In genomic region chr7:110148054-110148453, GRCh38 we compare ENCODE assay signal across 26 cellular contexts.
DNase-seq lines count a peak whose midpoint lies in the region; ATAC-seq, FAIRE-seq and TF ChIP-seq lines count a peak whose summit lies in the region.
"Had no signal": no experiment of that assay in that cellular context is flagged by ENCODE, and none has a peak within 500 bp of the region (broad histone marks: within the 10 kb centered on the region; RNA-seq: fewer than 3 reads in every experiment).

No MANE protein-coding gene starts in this region.

- H3K4me3 ChIP-seq in right lobe of liver (no peak overlapping the region), HepG2 (replicated peaks in 1 of 3; ENCODE audit: insufficient read depth in 1 of 3, low read depth in 2 of 3, low read length in 3 of 3) (no peak overlapping the region), epithelial cell of esophagus (ENCODE audit: low read length) (no peak overlapping the region), sigmoid colon (no peak overlapping the region), lower leg skin (ENCODE audit: low read depth, poor library complexity, severe bottlenecking) (no peak overlapping the region)

- no peaks in the 10 kb centered on the region for H3K9me3 ChIP-seq in right lobe of liver
- H3K9me3 ChIP-seq in HepG2 (ENCODE audit: low read length) = no peaks in the 10 kb centered on the region
- no peaks in the 10 kb centered on the region for H3K9me3 ChIP-seq in sigmoid colon
- H3K9me3 ChIP-seq: BE2C had no signal

- no peaks in the 10 kb centered on the region for H3K36me3 Mint-ChIP-seq in activated CD4-positive, alpha-beta T cell treated with anti-CD3 and anti-CD28 coated beads for 36 hours (ENCODE audit: low read depth)
- H3K36me3 Mint-ChIP-seq: CD4-positive, alpha-beta memory T cell had no signal

- no peaks in the 10 kb centered on the region for H3K4me1 Mint-ChIP-seq in activated CD4-positive, alpha-beta T cell treated with anti-CD3 and anti-CD28 coated beads for 36 hours
- H3K4me1 Mint-ChIP-seq: CD4-positive, alpha-beta memory T cell had no signal

- H3K9ac ChIP-seq in HepG2 (ENCODE audit: insufficient read depth, low read depth, low read length) = no peak overlapping the region

- H3K36me3 ChIP-seq in right lobe of liver = no peaks in the 10 kb centered on the region
- H3K36me3 ChIP-seq in HepG2 (replicated peaks in 1 of 2; ENCODE audit: control insufficient read depth in 1 of 2, insufficient read depth in 2 of 2, low read length in 2 of 2) = no peaks in the 10 kb centered on the region
- H3K36me3 ChIP-seq in sigmoid colon = no peaks in the 10 kb centered on the region
- H3K36me3 ChIP-seq: BE2C had no signal

- H3K4me1 ChIP-seq in right lobe of liver = no peaks in the 10 kb centered on the region
- no peaks in the 10 kb centered on the region for H3K4me1 ChIP-seq in HepG2 (ENCODE audit: insufficient read depth, low read length)
- H3K4me1 ChIP-seq in sigmoid colon = no peaks in the 10 kb centered on the region

- no peaks in the 10 kb centered on the region for H3K27me3 ChIP-seq in right lobe of liver
- H3K27me3 ChIP-seq in HepG2 (ENCODE audit: control insufficient read depth in 1 of 2, insufficient read depth in 2 of 2, low read length in 2 of 2) = no peaks in the 10 kb centered on the region
- H3K27me3 ChIP-seq in sigmoid colon = no peaks in the 10 kb centered on the region
- H3K27me3 ChIP-seq: BE2C had no signal

- no peak for FAIRE-seq in HepG2 (lab: Jason Lieb, UNC)
- FAIRE-seq: GM12891 had no signal

- no peak for TF ChIP-seq EP300 in HepG2 (IDR thresholded peaks at IDR 0.05; ENCODE audit: low read depth in 2 of 2, low read length in 2 of 2)
- no peak for TF ChIP-seq EP300 in HepG2 (CRISPR knock-in tag; IDR thresholded peaks at IDR 0.05; ENCODE audit: borderline replicate concordance)
- TF ChIP-seq EP300 in sigmoid colon (IDR thresholded peaks at IDR 0.05) = no peak

- no peaks in the 10 kb centered on the region for H4K20me1 ChIP-seq in HepG2 (ENCODE audit: insufficient read depth, low read length)

- H3K79me2 ChIP-seq in HepG2 (ENCODE audit: insufficient read depth, low read length) = no peaks in the 10 kb centered on the region

- intact Hi-C loops in right lobe of liver (cut with DNase I) = no loop called here
- intact Hi-C loops in HepG2 (cut with micrococcal nuclease; ENCODE audit: unreplicated experiment) = no loop called here
- intact Hi-C loops in sigmoid colon (cut with DNase I) = no loop called here
- intact Hi-C loops in lower leg skin (cut with DNase I; ENCODE audit: low total_unique reads) = no loop called here
- intact Hi-C loops in activated CD4-positive, alpha-beta T cell treated with anti-CD3 and anti-CD28 coated beads for 36 hours (cut with DNase I, micrococcal nuclease) = no loop called here

- H3K9me3 Mint-ChIP-seq in activated CD4-positive, alpha-beta T cell treated with anti-CD3 and anti-CD28 coated beads for 36 hours (ENCODE audit: low read depth) = no peaks in the 10 kb centered on the region
- H3K9me3 Mint-ChIP-seq: CD4-positive, alpha-beta memory T cell; HFFc6 had no signal

- H3K4me3 Mint-ChIP-seq in activated CD4-positive, alpha-beta T cell treated with anti-CD3 and anti-CD28 coated beads for 36 hours = no peak overlapping the region
- H3K4me3 Mint-ChIP-seq: CD4-positive, alpha-beta memory T cell; HFFc6; IgD-negative memory B cell had no signal

- CTCF ChIA-PET in HepG2 (lab: Yijun Ruan, JAX; ENCODE audit: low intra/inter-chr PET ratio, low total read pairs) = no interaction called here
- CTCF ChIA-PET in activated CD4-positive, alpha-beta T cell treated with anti-CD3 and anti-CD28 coated beads for 36 hours (lab: Charles Lee) = interaction anchor here (1.4 kb wide), 1 partner anchor 9 kb away, joined by 8 read pairs; no protein-coding TSS in a partner anchor

- DNase-seq in right lobe of liver = peak in 2 of 3 donors; percentile 21 to 24
- no peak for DNase-seq in HepG2 (ENCODE audit: low spot score)
- DNase-seq in epithelial cell of esophagus (ENCODE audit: low read depth) = peak; percentile 23
- peak; percentile 48 for DNase-seq in sigmoid colon
- DNase-seq in lower leg skin (ENCODE audit: low spot score in 2 of 2) = no peak
- no peak for DNase-seq in activated CD4-positive, alpha-beta T cell treated with anti-CD3 and anti-CD28 coated beads for 36 hours
- no peak for DNase-seq in HUDEP-2 (lab: John Stamatoyannopoulos, UW; ENCODE audit: unreplicated experiment in 76 of 76)
- no peak for DNase-seq in NCI-H187 (lab: John Stamatoyannopoulos, UW)
- DNase-seq: BE2C, EL, H7, HFFc6, Karpas-422, NCI-H1048, NCI-H1436 treated with DMSO at 0.1 percent for 48 hours, NCI-H2029 treated with DMSO at 0.1 percent for 48 hours, NCI-H2171 treated with DMSO at 0.1 percent for 48 hours, NCI-H446 treated with DMSO at 0.1 percent for 48 hours, NCI-H82, OCI-M1, SHP77 treated with DMSO at 0.1 percent for 48 hours had no signal

- POLR2A ChIA-PET in HepG2 (lab: Yijun Ruan, JAX) = no interaction called here
- POLR2A ChIA-PET in activated CD4-positive, alpha-beta T cell treated with anti-CD3 and anti-CD28 coated beads for 36 hours (lab: Charles Lee) = no interaction called here

- H3K27ac ChIP-seq in right lobe of liver (no peak overlapping the region), HepG2 (ENCODE audit: extremely low read length, insufficient read depth, low read length) (no peak overlapping the region), sigmoid colon (no peak overlapping the region)
- H3K27ac ChIP-seq: HL-60 had no signal

- TF ChIP-seq POLR2A in right lobe of liver (IDR thresholded peaks at IDR 0.05) (no peak), HepG2 (IDR thresholded peaks at IDR 0.05; ENCODE audit: insufficient read depth in 1 of 2, low read depth in 2 of 2, low read length in 2 of 2) (no peak), sigmoid colon (IDR thresholded peaks at IDR 0.05) (no peak), lower leg skin (IDR thresholded peaks at IDR 0.05) (no peak)

- in situ Hi-C loops in HepG2 (cut with HindIII; ENCODE audit: extremely low pct_ligation_motif_present, low pct_unique_long_range_greater_than_20kb) = no loop called here

- no peak for TF ChIP-seq RAD21 in HepG2 (CRISPR knock-in tag; IDR thresholded peaks at IDR 0.05)

- H3K27me3 Mint-ChIP-seq in activated CD4-positive, alpha-beta T cell treated with anti-CD3 and anti-CD28 coated beads for 36 hours = no peaks in the 10 kb centered on the region
- H3K27me3 Mint-ChIP-seq: CD4-positive, alpha-beta memory T cell; IgD-negative memory B cell had no signal

- H3K4me2 ChIP-seq in HepG2 (ENCODE audit: low read depth, low read length) = no peak overlapping the region

- ATAC-seq in right lobe of liver (peak in 1 of 4 donors; percentile 20), HepG2 (no peak)
- no peak for ATAC-seq in activated CD4-positive, alpha-beta T cell treated with anti-CD3 and anti-CD28 coated beads for 36 hours
- ATAC-seq: SK-N-SH treated with all-trans-retinoic acid at 6 μM for 48 hours had no signal

- 52% methylated on average over 6 of the region's 6 CpGs for WGBS in right lobe of liver (ENCODE audit: insufficient coverage, low coverage, low lambda C conversion rate, missing lambda C conversion rate)
- WGBS in HepG2 (ENCODE audit: low lambda C conversion rate) = 24% methylated on average over 5 of the region's 6 CpGs
- 73 to 89% methylated on average over 6 of the region's 6 CpGs for WGBS in sigmoid colon, 2 donors
- 66 to 70% methylated on average over 6 of the region's 6 CpGs for WGBS in lower leg skin, 2 donors

- BruUV-seq in HepG2 (replicated peaks; lab: Mats Ljungman, UMichigan) = no TSS peak

- H3K27ac Mint-ChIP-seq in activated CD4-positive, alpha-beta T cell treated with anti-CD3 and anti-CD28 coated beads for 36 hours = no peak overlapping the region
- H3K27ac Mint-ChIP-seq: CD4-positive, alpha-beta memory T cell; HFFc6; IgD-negative memory B cell had no signal

- no peak overlapping the region for H2AFZ ChIP-seq in HepG2 (ENCODE audit: low read length)

- TF ChIP-seq CTCF in right lobe of liver (IDR thresholded peaks at IDR 0.05) (no peak), HepG2 (CRISPR knock-in tag; IDR thresholded peaks at IDR 0.05) (no peak), epithelial cell of esophagus (IDR thresholded peaks at IDR 0.05; ENCODE audit: insufficient read depth, low read depth, low read length, missing control alignments) (no peak), sigmoid colon (IDR thresholded peaks at IDR 0.05) (no peak), lower leg skin (IDR thresholded peaks at IDR 0.05) (no peak)

TF ChIP-seq in HepG2, 621 proteins besides CTCF, POLR2A, EP300 and RAD21:
- TF ChIP-seq GATAD1 (CRISPR knock-in tag; IDR thresholded peaks at IDR 0.05) (no peak), PHB2 (IDR thresholded peaks at IDR 0.05; ENCODE audit: partially characterized antibody) (no peak), ZNF672 (CRISPR knock-in tag; IDR thresholded peaks at IDR 0.05) (no peak)

Comparison
In these comparisons a context has a peak if more than half of its experiments do, and no peak if none do; other contexts are left out.
1. DNase-seq: peak in right lobe of liver (2 of 3), epithelial cell of esophagus (single experiment) and sigmoid colon (single experiment); none in HepG2 (single experiment), lower leg skin (0 of 2), activated CD4-positive, alpha-beta T cell treated with anti-CD3 and anti-CD28 coated beads for 36 hours (single experiment), HUDEP-2 (0 of 76) and NCI-H187 (0 of 2).